ENCODE assay signal across 10 cellular contexts in genomic region chr1:166920561-166921475, GRCh38. TPM values are rescaled to one million over a fixed set of nuclear protein-coding genes. Genes with fewer than 3 reads are reported as not detected.
DNase-seq lines count a peak whose midpoint lies in the region; FAIRE-seq and TF ChIP-seq lines count a peak whose summit lies in the region.
"Had no signal": no experiment of that assay in that cellular context is flagged by ENCODE, and none has a peak within 500 bp of the region (broad histone marks: within the 10 kb centered on the region; RNA-seq: fewer than 3 reads in every experiment).

No MANE protein-coding gene starts in this region.

- DNase-seq in breast epithelium (ENCODE audit: low spot score in 2 of 2) (no peak), MCF 10A (ENCODE audit: unreplicated experiment) (no peak), endothelial cell of umbilical vein (ENCODE audit: low read depth, low spot score) (no peak), vagina (ENCODE audit: extremely low spot score in 2 of 2) (no peak), T1000 (lab: John Stamatoyannopoulos, UW) (no peak), OCI-LY7 (ENCODE audit: low spot score) (no peak), epidermal melanocyte (ENCODE audit: insufficient read length, low spot score) (no peak)
- DNase-seq: CD4-positive, CD25-positive, alpha-beta regulatory T cell; SHP77 treated with DMSO at 0.1 percent for 48 hours had no signal

- no peaks in the 10 kb centered on the region for H3K36me3 Mint-ChIP-seq in MCF 10A (ENCODE audit: insufficient read depth, unreplicated experiment)
- H3K36me3 Mint-ChIP-seq: CD4-positive, CD25-positive, alpha-beta regulatory T cell had no signal

- intact Hi-C loops in breast epithelium (cut with DNase I; ENCODE audit: low total_unique reads) = no loop called here
- intact Hi-C loops in MCF 10A (cut with micrococcal nuclease) = no loop called here
- intact Hi-C loops in endothelial cell of umbilical vein (cut with micrococcal nuclease) = no loop called here
- intact Hi-C loops in vagina (cut with DNase I) = no loop called here
- intact Hi-C loops in OCI-LY7 (cut with micrococcal nuclease; ENCODE audit: unreplicated experiment) = no loop called here

- dilution Hi-C loops in endothelial cell of umbilical vein (cut with MboI; ENCODE audit: extremely low pct_ligation_motif_present, low sequenced_read_pairs) = no loop called here

- BruUV-seq in MCF 10A (replicated peaks; lab: Mats Ljungman, UMichigan) = no TSS peak
- BruUV-seq in endothelial cell of umbilical vein (replicated peaks; lab: Mats Ljungman, UMichigan) = no TSS peak
- BruUV-seq in OCI-LY7 (replicated peaks; lab: Mats Ljungman, UMichigan) = no TSS peak

- POLR2A ChIA-PET in MCF 10A (lab: Yijun Ruan, JAX) = no interaction called here
- POLR2A ChIA-PET in endothelial cell of umbilical vein (lab: Charles Lee) = no interaction called here
- POLR2A ChIA-PET in OCI-LY7 (lab: Charles Lee) = no interaction called here

- no peaks in the 10 kb centered on the region for H3K27me3 Mint-ChIP-seq in MCF 10A (ENCODE audit: insufficient read depth, unreplicated experiment)

- H3K9me2 ChIP-seq in OCI-LY7 (ENCODE audit: insufficient read depth, low read length) = no peaks in the 10 kb centered on the region

- H3K4me3 ChIP-seq in breast epithelium (peak overlapping the region; percentile 22 to 63 (median 47)), endothelial cell of umbilical vein (replicated peaks in 1 of 3; ENCODE audit: insufficient read depth in 1 of 3, low read depth in 1 of 3, low read length in 3 of 3) (no peak overlapping the region), muscle layer of colon (ENCODE audit: low read depth in 1 of 2, low read length in 2 of 2) (peak overlapping the region; percentile 56 to 58), vagina (peak overlapping the region; percentile 32 to 51), OCI-LY7 (ENCODE audit: low read depth, low read length, poor library complexity, severe bottlenecking) (no peak overlapping the region)

- no peaks in the 10 kb centered on the region for H3K79me2 ChIP-seq in endothelial cell of umbilical vein (ENCODE audit: control insufficient read depth, insufficient read depth, low read length)
- H3K79me2 ChIP-seq in OCI-LY7 (ENCODE audit: insufficient read depth, low read depth, low read length) = no peaks in the 10 kb centered on the region

- no peak for FAIRE-seq in endothelial cell of umbilical vein (lab: Jason Lieb, UNC)

- H3K4me3 Mint-ChIP-seq in MCF 10A (ENCODE audit: unreplicated experiment) = no peak overlapping the region
- H3K4me3 Mint-ChIP-seq: CD4-positive, CD25-positive, alpha-beta regulatory T cell had no signal

- CTCF ChIA-PET in MCF 10A (lab: Yijun Ruan, JAX) = interaction anchor here (0.6 to 32.8 kb wide), 4 partner anchors 11 to 609 kb away, joined by 3 to 1662 read pairs (median 10); no protein-coding TSS in a partner anchor
- CTCF ChIA-PET in endothelial cell of umbilical vein (lab: Charles Lee) = interaction anchor here (0.7 kb wide), 1 partner anchor 9 kb away, joined by 3 read pairs; no protein-coding TSS in a partner anchor
- CTCF ChIA-PET in OCI-LY7 (lab: Charles Lee; ENCODE audit: unreplicated experiment) = no interaction called here

- H3K4me1 ChIP-seq in breast epithelium (no peaks in the 10 kb centered on the region), endothelial cell of umbilical vein (ENCODE audit: control insufficient read depth, extremely low read depth, insufficient read depth, low read length) (no peaks in the 10 kb centered on the region), muscle layer of colon (ENCODE audit: insufficient read depth, low read length) (no peaks in the 10 kb centered on the region), vagina (peaks cover 11% of the 10 kb centered on the region), OCI-LY7 (ENCODE audit: insufficient read depth, low read length, poor library complexity, severe bottlenecking) (peaks cover 24% of the 10 kb centered on the region)

- no peak for TF ChIP-seq POLR2A in breast epithelium (IDR thresholded peaks at IDR 0.05)
- TF ChIP-seq POLR2A in endothelial cell of umbilical vein (IDR thresholded peaks at IDR 0.05; ENCODE audit: low read depth, low read length) = no peak
- no peak for TF ChIP-seq POLR2A in vagina (IDR thresholded peaks at IDR 0.05)

- H3K4me2 ChIP-seq in endothelial cell of umbilical vein (ENCODE audit: insufficient read depth, low read length) (no peak overlapping the region), OCI-LY7 (ENCODE audit: low read length) (no peak overlapping the region)

- no peaks in the 10 kb centered on the region for H3K9me3 Mint-ChIP-seq in MCF 10A (ENCODE audit: unreplicated experiment)

- no peak overlapping the region for H2AFZ ChIP-seq in endothelial cell of umbilical vein (ENCODE audit: low read depth, low read length)
- H2AFZ ChIP-seq in OCI-LY7 (ENCODE audit: low read length) = no peak overlapping the region

- peaks cover 8% of the 10 kb centered on the region for H3K4me1 Mint-ChIP-seq in MCF 10A (ENCODE audit: insufficient read depth, unreplicated experiment)
- H3K4me1 Mint-ChIP-seq: CD4-positive, CD25-positive, alpha-beta regulatory T cell had no signal

- H3K9ac ChIP-seq in endothelial cell of umbilical vein (replicated peaks; ENCODE audit: extremely low read depth, insufficient read depth, low read length) = no peak overlapping the region
- H3K9ac ChIP-seq in muscle layer of colon (ENCODE audit: low read length) = no peak overlapping the region

- no peaks in the 10 kb centered on the region for H4K20me1 ChIP-seq in endothelial cell of umbilical vein (replicated peaks; ENCODE audit: control insufficient read depth, extremely low read depth, insufficient read depth, low read length)
- H4K20me1 ChIP-seq in OCI-LY7 (ENCODE audit: insufficient read depth, low read length) = no peaks in the 10 kb centered on the region

- H3K9me3 ChIP-seq in breast epithelium = no peaks in the 10 kb centered on the region
- H3K9me3 ChIP-seq in endothelial cell of umbilical vein (replicated peaks; ENCODE audit: control insufficient read depth, insufficient read depth, low read length) = no peaks in the 10 kb centered on the region
- H3K9me3 ChIP-seq in muscle layer of colon (ENCODE audit: low read length) = no peaks in the 10 kb centered on the region
- no peaks in the 10 kb centered on the region for H3K9me3 ChIP-seq in vagina
- H3K9me3 ChIP-seq in OCI-LY7 (ENCODE audit: low read length) = peaks cover 1% of the 10 kb centered on the region; the same call in 1 of the 2 replicates

- no peaks in the 10 kb centered on the region for H3K9me1 ChIP-seq in endothelial cell of umbilical vein (replicated peaks; ENCODE audit: control insufficient read depth, extremely low read depth, insufficient read depth, low read length)

- H3K27me3 ChIP-seq in breast epithelium (peaks cover 3 to 34% of the 10 kb centered on the region in 2 donors), endothelial cell of umbilical vein (ENCODE audit: control insufficient read depth in 2 of 2, insufficient read depth in 2 of 2, low read length in 2 of 2) (peaks cover 42 to 55% of the 10 kb centered on the region in 2 experiments), muscle layer of colon (ENCODE audit: control insufficient read depth in 1 of 2, insufficient read depth in 2 of 2, low read length in 2 of 2) (peaks cover 0 to 5% of the 10 kb centered on the region in 2 donors), vagina (no peaks in the 10 kb centered on the region)

- H3K27ac Mint-ChIP-seq in MCF 10A (ENCODE audit: low read depth, unreplicated experiment) = no peak overlapping the region
- H3K27ac Mint-ChIP-seq: CD4-positive, CD25-positive, alpha-beta regulatory T cell had no signal

- H3K36me3 ChIP-seq in breast epithelium = no peaks in the 10 kb centered on the region
- no peaks in the 10 kb centered on the region for H3K36me3 ChIP-seq in endothelial cell of umbilical vein (ENCODE audit: control insufficient read depth in 2 of 2, extremely low read depth in 1 of 2, insufficient read depth in 2 of 2, low read length in 2 of 2)
- peaks cover 2% of the 10 kb centered on the region for H3K36me3 ChIP-seq in muscle layer of colon (ENCODE audit: insufficient read depth, low read length)
- no peaks in the 10 kb centered on the region for H3K36me3 ChIP-seq in vagina
- H3K36me3 ChIP-seq in OCI-LY7 (ENCODE audit: insufficient read depth, low read length) = no peaks in the 10 kb centered on the region

- H3K27ac ChIP-seq in breast epithelium (no peak overlapping the region), endothelial cell of umbilical vein (ENCODE audit: insufficient read depth, low read depth, low read length) (no peak overlapping the region), muscle layer of colon (ENCODE audit: low read depth, low read length) (peak overlapping the region; percentile 42), vagina (no peak overlapping the region), OCI-LY7 (ENCODE audit: low read depth, low read length, poor library complexity, severe bottlenecking) (no peak overlapping the region)

- TF ChIP-seq CTCF in breast epithelium (IDR thresholded peaks at IDR 0.05) = no peak
- no peak for TF ChIP-seq CTCF in MCF 10A (IDR thresholded peaks at IDR 0.05; ENCODE audit: unreplicated experiment)
- TF ChIP-seq CTCF in endothelial cell of umbilical vein (IDR thresholded peaks at IDR 0.05; ENCODE audit: extremely low read depth in 1 of 2, insufficient read depth in 1 of 2, low read depth in 1 of 2, low read length in 2 of 2) = no peak
- TF ChIP-seq CTCF in vagina (IDR thresholded peaks at IDR 0.05) = no peak
- no peak for TF ChIP-seq CTCF in OCI-LY7 (conservative IDR thresholded peaks at IDR 0.05; ENCODE audit: low read length)

RNA-seq across cellular contexts. Expression of gene TADA1, which starts 44.8 kb away (rescaled TPM):
- total RNA-seq in breast epithelium (10 to 100 TPM in 2 of 3 donors, 1 to 10 TPM in 1; 6.9 to 18.7 (median 14.1) TPM), MCF 10A (2022) (14.7 and 15.9 TPM in 2 replicates), endothelial cell of umbilical vein (7.0 and 7.5 TPM in 2 replicates), vagina (14.0 TPM), OCI-LY7 (2022) (16.4 and 20.3 TPM in 2 replicates)
- polyA plus RNA-seq in endothelial cell of umbilical vein = 7.0 and 7.9 TPM in 2 replicates
- 9.4 and 10.1 TPM in 2 replicates for polyA plus RNA-seq in endothelial cell of umbilical vein (2011; cell fraction: cytosol; rRNA removed)
- 10.8 and 13.1 TPM in 2 replicates for polyA plus RNA-seq in endothelial cell of umbilical vein (2011; cell fraction: nucleus; rRNA removed)
- 6.4 and 8.3 TPM in 2 replicates for polyA plus RNA-seq in endothelial cell of umbilical vein (2012)
- polyA minus RNA-seq in endothelial cell of umbilical vein = 6.7 and 8.4 TPM in 2 replicates
- polyA minus RNA-seq in endothelial cell of umbilical vein (2011; cell fraction: cytosol; rRNA and poly(A)+ RNA removed) = 10.4 TPM
- polyA minus RNA-seq in endothelial cell of umbilical vein (2011; cell fraction: nucleus; rRNA and poly(A)+ RNA removed) = 4.4 and 5.6 TPM in 2 replicates
- 14.9 and 16.9 TPM in 2 replicates for total RNA-seq in OCI-LY7 (2014; rRNA removed; shearing (Covaris generic))

RNA-seq across cellular contexts. Expression of gene ILDR2, which starts 54.5 kb away (rescaled TPM):
- 1 to 10 TPM in 1 of 3 donors, not detected in 2; 1.9 TPM for total RNA-seq in breast epithelium
- total RNA-seq in MCF 10A (2022) = 0.42 TPM in 2 replicates
- not detected in 2 replicates for total RNA-seq in endothelial cell of umbilical vein
- not detected in 2 replicates for polyA plus RNA-seq in endothelial cell of umbilical vein
- not detected in 2 replicates for polyA plus RNA-seq in endothelial cell of umbilical vein (2011; cell fraction: cytosol; rRNA removed)
- not detected in 2 replicates for polyA plus RNA-seq in endothelial cell of umbilical vein (2011; cell fraction: nucleus; rRNA removed)
- polyA plus RNA-seq in endothelial cell of umbilical vein (2012) = not detected in 2 replicates
- polyA minus RNA-seq in endothelial cell of umbilical vein = not detected in 2 replicates
- not detected for polyA minus RNA-seq in endothelial cell of umbilical vein (2011; cell fraction: cytosol; rRNA and poly(A)+ RNA removed)
- polyA minus RNA-seq in endothelial cell of umbilical vein (2011; cell fraction: nucleus; rRNA and poly(A)+ RNA removed) = not detected in 2 replicates
- 0.25 TPM for total RNA-seq in vagina
- total RNA-seq in OCI-LY7 (2014; rRNA removed; shearing (Covaris generic)) = 5.3 and 6.0 TPM in 2 replicates
- total RNA-seq in OCI-LY7 (2022) = 2.5 and 3.2 TPM in 2 replicates

Comparison
In these comparisons a context has a peak if more than half of its experiments do, and no peak if none do; other contexts are left out.
1. H3K4me3 ChIP-seq: peak in breast epithelium (3 of 3), muscle layer of colon (2 of 2) and vagina (2 of 2); none in endothelial cell of umbilical vein (0 of 3) and OCI-LY7 (single experiment).